8 cellular contexts compared by ENCODE assay signal in the genomic region with DNA sequence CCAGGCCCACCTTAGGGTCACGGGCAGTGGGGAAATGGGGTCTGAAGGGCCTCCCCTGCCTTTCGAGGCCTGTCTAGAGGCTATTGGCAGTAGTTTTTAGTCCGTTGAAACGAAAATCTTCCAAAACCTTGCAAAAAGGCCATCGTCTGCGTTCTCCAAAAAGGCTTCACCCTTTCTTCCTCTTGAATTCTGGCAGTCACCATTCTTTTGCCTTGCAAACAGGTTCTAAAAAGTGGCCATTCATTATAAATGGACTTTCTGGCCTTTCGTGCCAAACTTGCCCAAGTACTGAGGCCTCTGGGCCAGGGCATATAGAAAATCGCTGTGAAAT. TPM values are rescaled to one million over a fixed set of nuclear protein-coding genes. Genes with fewer than 3 reads are reported as not detected.
DNase-seq lines count a peak whose midpoint lies in the region; ATAC-seq and TF ChIP-seq lines count a peak whose summit lies in the region.

No MANE protein-coding gene starts in this region.

- H3K9ac ChIP-seq in fibroblast of lung (ENCODE audit: insufficient read depth, low read length): no peak overlapping the region

- H3K4me3 ChIP-seq in GM12864 (ENCODE audit: low read depth, low read length) (peak overlapping the region; percentile 24; the same call in 1 of the 2 replicates), OCI-LY7 (ENCODE audit: low read depth, low read length, poor library complexity, severe bottlenecking) (peak overlapping the region; percentile 27), fibroblast of lung (replicated peaks in 1 of 4; ENCODE audit: control extremely low read depth in 1 of 4, insufficient read depth in 1 of 4, low read depth in 3 of 4, low read length in 4 of 4) (peak overlapping the region in 2 of 4 experiments; percentile 3 to 23)

- H4K20me1 ChIP-seq in OCI-LY7 (ENCODE audit: insufficient read depth, low read length) (no peaks in the 10 kb centered on the region), fibroblast of lung (ENCODE audit: control insufficient read depth, extremely low read depth, insufficient read depth, low read length) (no peaks in the 10 kb centered on the region)

- no peaks in the 10 kb centered on the region for H3K27me3 ChIP-seq in fibroblast of lung (ENCODE audit: control insufficient read depth, insufficient read depth, low read length)

- H2AFZ ChIP-seq in OCI-LY7 (ENCODE audit: low read length): peak overlapping the region; percentile 7; the same call in 1 of the 2 replicates
- peak overlapping the region; percentile 9 for H2AFZ ChIP-seq in fibroblast of lung (ENCODE audit: low read length)

- BruUV-seq in OCI-LY7 (replicated peaks; lab: Mats Ljungman, UMichigan): no TSS peak

- H3K4me1 ChIP-seq in OCI-LY7 (ENCODE audit: insufficient read depth, low read length, poor library complexity, severe bottlenecking) (peaks cover 16% of the 10 kb centered on the region), fibroblast of lung (ENCODE audit: control insufficient read depth, extremely low read depth, insufficient read depth, low read length) (no peaks in the 10 kb centered on the region)

- TF ChIP-seq CTCF in GM12864 (IDR thresholded peaks at IDR 0.05; ENCODE audit: low read depth, low read length, missing control alignments): no peak
- no peak for TF ChIP-seq CTCF in OCI-LY7 (conservative IDR thresholded peaks at IDR 0.05; ENCODE audit: low read length)
- no peak for TF ChIP-seq CTCF in fibroblast of lung (conservative IDR thresholded peaks at IDR 0.05 in 1 of 2, IDR thresholded peaks at IDR 0.05 in 1 of 2; ENCODE audit: low read depth in 1 of 2, low read length in 2 of 2)

- no peaks in the 10 kb centered on the region for H3K79me2 ChIP-seq in OCI-LY7 (ENCODE audit: insufficient read depth, low read depth, low read length)
- H3K79me2 ChIP-seq in fibroblast of lung (ENCODE audit: control insufficient read depth, insufficient read depth, low read length): no peaks in the 10 kb centered on the region

- POLR2A ChIA-PET in OCI-LY7 (lab: Charles Lee): no interaction called here

- intact Hi-C loops in OCI-LY7 (cut with micrococcal nuclease; ENCODE audit: unreplicated experiment) (loop anchor here (5.0 kb wide), 2 partner anchors 72 to 432 kb away; a partner anchor contains a TSS), sciatic nerve (cut with DNase I) (no loop called here)

- peak; percentile 21 for ATAC-seq in sciatic nerve

- H3K36me3 ChIP-seq in OCI-LY7 (ENCODE audit: insufficient read depth, low read length): peaks cover 26% of the 10 kb centered on the region
- H3K36me3 ChIP-seq in fibroblast of lung (ENCODE audit: control insufficient read depth, insufficient read depth, low read length): no peaks in the 10 kb centered on the region

- H3K4me2 ChIP-seq in OCI-LY7 (ENCODE audit: low read length): peak overlapping the region; percentile 28; the same call in 1 of the 2 replicates
- H3K4me2 ChIP-seq in fibroblast of lung (ENCODE audit: extremely low read depth, insufficient read depth, low read length): no peak overlapping the region

- DNase-seq in GM12864 (ENCODE audit: low read depth) (no peak), OCI-LY7 (ENCODE audit: low spot score) (no peak), fibroblast of lung (ENCODE audit: low read depth in 2 of 2) (no peak), sciatic nerve (ENCODE audit: low spot score) (no peak), DMS 273 (lab: John Stamatoyannopoulos, UW; ENCODE audit: unreplicated experiment) (no peak), dermis blood vessel endothelial cell (no peak), SK-N-DZ (ENCODE audit: low spot score) (no peak)
- DNase-seq in stimulated activated CD4-positive, alpha-beta T cell treated with anti-CD3 and anti-CD28 coated beads, Interleukin-4, amount 100 ng/mL, for 24 hours: no peak

- H3K27ac ChIP-seq in OCI-LY7 (ENCODE audit: low read depth, low read length, poor library complexity, severe bottlenecking) (no peak overlapping the region), fibroblast of lung (ENCODE audit: insufficient read depth, low read length) (no peak overlapping the region)

- CTCF ChIA-PET in OCI-LY7 (lab: Charles Lee; ENCODE audit: unreplicated experiment): no interaction called here

- H3K9me3 ChIP-seq in OCI-LY7 (ENCODE audit: low read length): no peaks in the 10 kb centered on the region
- H3K9me3 ChIP-seq in fibroblast of lung (ENCODE audit: control insufficient read depth, insufficient read depth, low read depth, low read length): no peaks in the 10 kb centered on the region

- H3K9me2 ChIP-seq in OCI-LY7 (ENCODE audit: insufficient read depth, low read length): no peaks in the 10 kb centered on the region

RNA-seq across cellular contexts. Expression of a gene that starts 0.4 kb away (rescaled TPM):
- 7.1 and 9.2 TPM in 2 replicates for total RNA-seq in OCI-LY7 (2014; rRNA removed; shearing (Covaris generic))
- 11.0 and 11.4 TPM in 2 replicates for total RNA-seq in OCI-LY7 (2022)
- total RNA-seq in fibroblast of lung: 9.5 and 23.3 TPM in 2 replicates
- polyA plus RNA-seq in fibroblast of lung: 4.3 and 6.2 TPM in 2 replicates
- polyA plus RNA-seq in fibroblast of lung (2012): 8.4 and 10.6 TPM in 2 replicates
- polyA minus RNA-seq in fibroblast of lung (ENCODE audit: low replicate concordance): 0.67 and 1.4 TPM in 2 replicates
- 28.1 TPM for total RNA-seq in sciatic nerve
- 10.4 and 11.4 TPM in 2 replicates for total RNA-seq in dermis blood vessel endothelial cell
- polyA plus RNA-seq in SK-N-DZ (2014; cell fraction: cytosol; rRNA removed): 12.6 and 12.7 TPM in 2 replicates
- polyA plus RNA-seq in SK-N-DZ (2014; cell fraction: nucleus; rRNA removed): 13.1 and 13.7 TPM in 2 replicates
